In the genomic region with DNA sequence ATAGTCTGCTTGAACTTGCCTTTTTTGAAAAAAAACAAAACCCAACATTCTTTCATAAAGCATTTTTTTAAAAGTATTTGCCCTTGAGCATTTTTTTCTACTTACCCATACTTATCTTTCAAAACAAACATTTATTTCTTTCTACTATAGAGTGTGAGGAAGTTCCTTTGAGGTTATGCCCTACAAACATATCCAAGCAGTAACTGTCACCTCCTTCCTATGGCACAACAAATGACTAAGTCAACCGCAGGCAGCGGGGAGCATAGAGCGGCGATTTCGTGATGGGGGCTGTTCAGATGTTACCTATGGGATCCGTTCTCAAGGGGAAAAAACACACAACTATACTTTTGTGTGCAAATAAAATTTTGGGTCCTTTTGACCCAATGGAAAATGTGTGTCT, we compare ENCODE assay signal across 8 cellular contexts. TPM values are rescaled to one million over a fixed set of nuclear protein-coding genes. Genes with fewer than 3 reads are reported as not detected.
DNase-seq lines count a peak whose midpoint lies in the region; ATAC-seq lines count a peak whose summit lies in the region.

No MANE protein-coding gene starts in this region.

- intact Hi-C loops in activated T-helper 2 cell treated with anti-CD3 and anti-CD28 coated beads, Interferon-gamma antibody, Interleukin-2, Interleukin-4, amounts not matched to agents 10 μg/mL and 5 μg/mL and 100 μg/mL, durations not matched to agents 14 hours and 24 hours and 36 hours (cut with micrococcal nuclease), result loop anchor here (1.0 to 2.0 kb wide), 2 partner anchors 17 to 63 kb away; no protein-coding TSS in a partner anchor

- H3K4me3 ChIP-seq in Karpas-422 (ENCODE audit: low read length), result no peak overlapping the region

- H3K79me2 ChIP-seq in Karpas-422 (ENCODE audit: low read length), result no peaks in the 10 kb centered on the region

- H3K9me3 Mint-ChIP-seq in activated T-helper 2 cell treated with anti-CD3 and anti-CD28 coated beads, Interferon-gamma antibody, Interleukin-2, Interleukin-4, amounts not matched to agents 10 μg/mL and 5 μg/mL and 100 μg/mL, durations not matched to agents 14 hours and 24 hours and 36 hours, result no peaks in the 10 kb centered on the region
- no peaks in the 10 kb centered on the region for H3K9me3 Mint-ChIP-seq in natural killer cell treated with Interleukin-12 subunit alpha and Interleukin-12 subunit beta and Interleukin-15 and Interleukin-18, amount 100 ng/mL, for 72 hours

- H3K4me1 Mint-ChIP-seq in activated T-helper 2 cell treated with anti-CD3 and anti-CD28 coated beads, Interferon-gamma antibody, Interleukin-2, Interleukin-4, amounts not matched to agents 10 μg/mL and 5 μg/mL and 100 μg/mL, durations not matched to agents 14 hours and 24 hours and 36 hours (ENCODE audit: low read depth), result peaks cover 70% of the 10 kb centered on the region
- H3K4me1 Mint-ChIP-seq in natural killer cell treated with Interleukin-12 subunit alpha and Interleukin-12 subunit beta and Interleukin-15 and Interleukin-18, amount 100 ng/mL, for 72 hours (ENCODE audit: low read depth in 2 of 2), result peaks cover 29 to 40% of the 10 kb centered on the region in 2 donors

- no peaks in the 10 kb centered on the region for H3K36me3 Mint-ChIP-seq in activated T-helper 2 cell treated with anti-CD3 and anti-CD28 coated beads, Interferon-gamma antibody, Interleukin-2, Interleukin-4, amounts not matched to agents 10 μg/mL and 5 μg/mL and 100 μg/mL, durations not matched to agents 14 hours and 24 hours and 36 hours (ENCODE audit: low read depth)
- no peaks in the 10 kb centered on the region for H3K36me3 Mint-ChIP-seq in natural killer cell treated with Interleukin-12 subunit alpha and Interleukin-12 subunit beta and Interleukin-15 and Interleukin-18, amount 100 ng/mL, for 72 hours

- no peak overlapping the region for H3K4me2 ChIP-seq in Karpas-422 (ENCODE audit: low read depth, low read length, poor library complexity, severe bottlenecking)

- DNase-seq in GF-D8 (lab: John Stamatoyannopoulos, UW) (peak; percentile 88), M059J (ENCODE audit: low read depth) (peak; percentile 76), Karpas-422 (no peak), hypothalamus (lab: John Stamatoyannopoulos, UW) (no peak)
- DNase-seq in activated T-helper 2 cell treated with anti-CD3 and anti-CD28 coated beads, Interferon-gamma antibody, Interleukin-2, Interleukin-4, amounts not matched to agents 10 μg/mL and 5 μg/mL and 100 μg/mL, durations not matched to agents 14 hours and 24 hours and 36 hours (ENCODE audit: low spot score), result peak; percentile 50
- no peak for DNase-seq in natural killer cell treated with Interleukin-12 subunit alpha and Interleukin-12 subunit beta and Interleukin-15 and Interleukin-18, amount 100 ng/mL, for 72 hours (ENCODE audit: low spot score)

- peak; percentile 91 to 92 for ATAC-seq in natural killer cell treated with Interleukin-12 subunit alpha and Interleukin-12 subunit beta and Interleukin-15 and Interleukin-18, amount 100 ng/mL, for 72 hours
- ATAC-seq in HG02884 (IDR thresholded peaks at IDR 0.05; ENCODE audit: unreplicated experiment), result no peak
- ATAC-seq in GM21381 (IDR thresholded peaks at IDR 0.05; ENCODE audit: unreplicated experiment), result no peak

- H3K27me3 Mint-ChIP-seq in activated T-helper 2 cell treated with anti-CD3 and anti-CD28 coated beads, Interferon-gamma antibody, Interleukin-2, Interleukin-4, amounts not matched to agents 10 μg/mL and 5 μg/mL and 100 μg/mL, durations not matched to agents 14 hours and 24 hours and 36 hours (ENCODE audit: low read depth), result no peaks in the 10 kb centered on the region
- peaks cover 0 to 4% of the 10 kb centered on the region in 2 donors for H3K27me3 Mint-ChIP-seq in natural killer cell treated with Interleukin-12 subunit alpha and Interleukin-12 subunit beta and Interleukin-15 and Interleukin-18, amount 100 ng/mL, for 72 hours

- H4K20me1 ChIP-seq in Karpas-422 (ENCODE audit: insufficient read depth, low read depth, low read length), result no peaks in the 10 kb centered on the region

- no peaks in the 10 kb centered on the region for H3K4me1 ChIP-seq in Karpas-422 (ENCODE audit: low read length)

- peak overlapping the region; percentile 85 for H3K27ac Mint-ChIP-seq in activated T-helper 2 cell treated with anti-CD3 and anti-CD28 coated beads, Interferon-gamma antibody, Interleukin-2, Interleukin-4, amounts not matched to agents 10 μg/mL and 5 μg/mL and 100 μg/mL, durations not matched to agents 14 hours and 24 hours and 36 hours
- H3K27ac Mint-ChIP-seq in natural killer cell treated with Interleukin-12 subunit alpha and Interleukin-12 subunit beta and Interleukin-15 and Interleukin-18, amount 100 ng/mL, for 72 hours, result no peak overlapping the region

- H3K9me3 ChIP-seq in Karpas-422 (ENCODE audit: low read length), result no peaks in the 10 kb centered on the region

- no peak overlapping the region for H3K9ac ChIP-seq in Karpas-422 (ENCODE audit: low read length)

- H3K36me3 ChIP-seq in Karpas-422 (ENCODE audit: insufficient read depth, low read length), result no peaks in the 10 kb centered on the region

- no peak overlapping the region for H2AFZ ChIP-seq in Karpas-422 (ENCODE audit: low read length)

- H3K4me3 Mint-ChIP-seq in activated T-helper 2 cell treated with anti-CD3 and anti-CD28 coated beads, Interferon-gamma antibody, Interleukin-2, Interleukin-4, amounts not matched to agents 10 μg/mL and 5 μg/mL and 100 μg/mL, durations not matched to agents 14 hours and 24 hours and 36 hours (ENCODE audit: low read depth), result peak overlapping the region; percentile 14
- no peak overlapping the region for H3K4me3 Mint-ChIP-seq in natural killer cell treated with Interleukin-12 subunit alpha and Interleukin-12 subunit beta and Interleukin-15 and Interleukin-18, amount 100 ng/mL, for 72 hours

- no peaks in the 10 kb centered on the region for H3K9me2 ChIP-seq in Karpas-422 (replicated peaks; ENCODE audit: insufficient read depth, low read length)

- H3K27me3 ChIP-seq in Karpas-422 (ENCODE audit: low read length), result no peaks in the 10 kb centered on the region

- no peak overlapping the region for H3K27ac ChIP-seq in Karpas-422 (ENCODE audit: low read length)

RNA-seq across cellular contexts. Expression of a gene that starts 19.4 kb away (rescaled TPM):
- 1.1 and 3.4 TPM in 2 replicates for total RNA-seq in M059J (2014; rRNA removed; shearing (Covaris generic))
- total RNA-seq in activated T-helper 2 cell treated with anti-CD3 and anti-CD28 coated beads, Interferon-gamma antibody, Interleukin-2, Interleukin-4, amounts not matched to agents 10 μg/mL and 5 μg/mL and 100 μg/mL, durations not matched to agents 14 hours and 24 hours and 36 hours, result 59.1 and 61.8 TPM in 2 replicates
- total RNA-seq in natural killer cell treated with Interleukin-12 subunit alpha and Interleukin-12 subunit beta and Interleukin-15 and Interleukin-18, amount 100 ng/mL, for 72 hours, result 1 to 10 TPM; 1.7 to 4.2 TPM
- total RNA-seq in Karpas-422 (2014; rRNA removed; shearing (Covaris generic); ENCODE audit: low replicate concordance), result not detected in 2 replicates

Comparison
In these comparisons a context has a peak if more than half of its experiments do, and no peak if none do; other contexts are left out.
1. DNase-seq: peak in GF-D8 (single experiment), M059J (single experiment) and activated T-helper 2 cell treated with anti-CD3 and anti-CD28 coated beads, Interferon-gamma antibody, Interleukin-2, Interleukin-4, amounts not matched to agents 10 μg/mL and 5 μg/mL and 100 μg/mL, durations not matched to agents 14 hours and 24 hours and 36 hours (single experiment); none in natural killer cell treated with Interleukin-12 subunit alpha and Interleukin-12 subunit beta and Interleukin-15 and Interleukin-18, amount 100 ng/mL, for 72 hours (single experiment), Karpas-422 (single experiment) and hypothalamus (0 of 51).
2. ATAC-seq: peak in natural killer cell treated with Interleukin-12 subunit alpha and Interleukin-12 subunit beta and Interleukin-15 and Interleukin-18, amount 100 ng/mL, for 72 hours (2 of 2); none in HG02884 (single experiment) and GM21381 (single experiment).
3. RNA of a gene that starts 19.4 kb away (total RNA-seq): 59.1 to 61.8 TPM in activated T-helper 2 cell treated with anti-CD3 and anti-CD28 coated beads, Interferon-gamma antibody, Interleukin-2, Interleukin-4, amounts not matched to agents 10 μg/mL and 5 μg/mL and 100 μg/mL, durations not matched to agents 14 hours and 24 hours and 36 hours; 1.7 to 4.2 TPM in natural killer cell treated with Interleukin-12 subunit alpha and Interleukin-12 subunit beta and Interleukin-15 and Interleukin-18, amount 100 ng/mL, for 72 hours, 1.1 to 3.4 TPM in M059J and not detected in Karpas-422; every median in the first group is over 10 times any median in the second.